Comparison of ENCODE assay signal across 26 cellular contexts in the genomic region with DNA sequence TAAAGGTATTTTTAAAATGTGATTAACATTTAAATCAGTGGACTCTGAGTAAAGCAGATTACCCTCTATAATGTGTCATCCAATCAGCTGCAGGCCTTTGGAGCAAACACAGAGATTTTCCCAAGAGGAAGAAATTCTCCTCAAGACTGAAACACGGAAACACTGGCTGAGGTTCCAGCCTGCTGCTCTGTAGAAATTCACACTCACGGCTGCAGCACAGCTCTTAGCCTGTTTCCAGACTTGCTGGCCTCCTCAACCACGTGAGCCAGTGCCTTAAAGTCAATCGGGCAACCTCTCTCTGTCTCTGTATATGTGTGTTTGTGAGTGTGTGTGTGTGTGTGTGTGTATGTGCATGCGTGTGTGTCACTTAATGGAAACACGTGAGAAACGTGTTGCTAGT. TPM values are rescaled to one million over a fixed set of nuclear protein-coding genes. Genes with fewer than 3 reads are reported as not detected.
DNase-seq lines count a peak whose midpoint lies in the region; ATAC-seq and TF ChIP-seq lines count a peak whose summit lies in the region.
"Had no signal": no experiment of that assay in that cellular context is flagged by ENCODE, and none has a peak within 500 bp of the region (broad histone marks: within the 10 kb centered on the region; RNA-seq: fewer than 3 reads in every experiment).

No MANE protein-coding gene starts in this region.

- dilution Hi-C loops in IMR-90 (cut with HindIII; ENCODE audit: low sequenced_read_pairs, unreplicated experiment) = no loop called here

- H2BK5ac ChIP-seq in IMR-90 (ENCODE audit: low read depth, low read length, poor library complexity, severe bottlenecking) = no peak overlapping the region

- H3K18ac ChIP-seq in IMR-90 (ENCODE audit: low read depth, low read length) = no peak overlapping the region

- H2AK5ac ChIP-seq in IMR-90 (ENCODE audit: low read depth, low read length) = peak overlapping the region; percentile 33; the same call in 1 of the 2 replicates

- intact Hi-C loops in Right ventricle myocardium superior (cut with DNase I) = no loop called here
- intact Hi-C loops in left cardiac atrium (cut with DNase I) = no loop called here
- intact Hi-C loops in IMR-90 (cut with micrococcal nuclease) = no loop called here

- TF ChIP-seq CTCF in IMR-90 (conservative IDR thresholded peaks at IDR 0.05; ENCODE audit: low read depth, low read length) (no peak), epithelial cell of proximal tubule (conservative IDR thresholded peaks at IDR 0.05; ENCODE audit: low read depth, low read length) (no peak)

- H4K91ac ChIP-seq in IMR-90 (ENCODE audit: insufficient read depth, low read depth, low read length) = no peak overlapping the region

- ATAC-seq in Right ventricle myocardium superior (ENCODE audit: poor library complexity) = peak; percentile 38
- no peak for ATAC-seq in left cardiac atrium
- no peak for ATAC-seq in IMR-90 (ENCODE audit: low read depth)
- ATAC-seq: GM12878 had no signal

- 0 out of 2 replicates have a peak, but pooled peaks cover 8% of the 10 kb centered on the region for H3K9me1 ChIP-seq in IMR-90 (ENCODE audit: insufficient read depth, low read length)

- H3K4me3 ChIP-seq in IMR-90 (ENCODE audit: insufficient read depth, low read depth, low read length) (no peak overlapping the region), epithelial cell of proximal tubule (ENCODE audit: low read depth, low read length) (no peak overlapping the region)
- H3K4me3 ChIP-seq: BLaER1, GM12878 had no signal

- WGBS in IMR-90 (ENCODE audit: extremely low coverage in 2 of 2, insufficient read length in 1 of 2), 2 experiments = 70% methylated on average over 2 of the region's 7 CpGs; no CpG with 5 or more reads in 1 of the 2 experiments

- H3K4me1 ChIP-seq in IMR-90 (ENCODE audit: control insufficient read depth, insufficient read depth, low read length) = no peaks in the 10 kb centered on the region
- H3K4me1 ChIP-seq: BE2C, BLaER1 had no signal

- no peak overlapping the region for H2BK20ac ChIP-seq in IMR-90 (ENCODE audit: low read depth, low read length)

- H4K5ac ChIP-seq in IMR-90 (ENCODE audit: low read depth, low read length) = no peak overlapping the region

- no peak overlapping the region for H3K4me2 ChIP-seq in IMR-90 (ENCODE audit: low read depth, low read length)
- H3K4me2 ChIP-seq: BLaER1 had no signal

- H3K79me1 ChIP-seq in IMR-90 (ENCODE audit: low read depth in 1 of 2, low read length in 2 of 2) = peaks cover 17 to 33% of the 10 kb centered on the region in 2 experiments

- no peaks in the 10 kb centered on the region for H3K27me3 ChIP-seq in IMR-90 (ENCODE audit: control insufficient read depth, insufficient read depth, low read length)
- H3K27me3 ChIP-seq: BE2C, BLaER1 had no signal

- no peak overlapping the region for H4K8ac ChIP-seq in IMR-90 (ENCODE audit: low read depth in 2 of 2, low read length in 2 of 2)

- no peak overlapping the region for H3K9ac ChIP-seq in IMR-90 (ENCODE audit: low read depth, low read length)
- H3K9ac ChIP-seq: BLaER1 had no signal

- in situ Hi-C loops in IMR-90 (cut with MboI; ENCODE audit: low sequenced_read_pairs) = no loop called here

- H3K14ac ChIP-seq in IMR-90 (replicated peaks; ENCODE audit: low read depth, low read length) = no peak overlapping the region

- H2AK9ac ChIP-seq in IMR-90 (replicated peaks; ENCODE audit: low read depth, low read length, poor library complexity) = no peak overlapping the region

- H2AFZ ChIP-seq in IMR-90 (replicated peaks; ENCODE audit: low read length, poor library complexity) = peak overlapping the region; percentile 48

- no peak for TF ChIP-seq POLR2A in IMR-90 (IDR thresholded peaks at IDR 0.05; ENCODE audit: low read depth, low read length)

- H3K27ac ChIP-seq in IMR-90 (ENCODE audit: insufficient read depth, low read length) = no peak overlapping the region
- H3K27ac ChIP-seq: BLaER1 had no signal

- H3K4ac ChIP-seq in IMR-90 (ENCODE audit: low read depth, low read length) = no peak overlapping the region

- no peaks in the 10 kb centered on the region for H3K9me3 ChIP-seq in IMR-90 (ENCODE audit: control insufficient read depth, insufficient read depth, low read length)
- H3K9me3 ChIP-seq: BE2C, BLaER1 had no signal

- BruUV-seq in IMR-90 (replicated peaks; lab: Mats Ljungman, UMichigan) = no TSS peak

- TF ChIP-seq RAD21 in IMR-90 (IDR thresholded peaks at IDR 0.05; ENCODE audit: low read length) = no peak

- no peak overlapping the region for H3K56ac ChIP-seq in IMR-90 (ENCODE audit: extremely low read depth, insufficient read depth, low read length)

- H2BK120ac ChIP-seq in IMR-90 (ENCODE audit: low read depth, low read length) = no peak overlapping the region

- CTCF ChIA-PET in IMR-90 (lab: Yijun Ruan, JAX) = no interaction called here

- H2BK15ac ChIP-seq in IMR-90 (ENCODE audit: low read depth, low read length) = no peak overlapping the region

- H4K20me1 ChIP-seq in IMR-90 (ENCODE audit: insufficient read depth, low read length) = no peaks in the 10 kb centered on the region; the same call in 1 of the 2 replicates
- H4K20me1 ChIP-seq: BLaER1 had no signal

- H3K23ac ChIP-seq in IMR-90 (ENCODE audit: low read depth, low read length) = no peak overlapping the region

- POLR2A ChIA-PET in IMR-90 (lab: Charles Lee; ENCODE audit: unreplicated experiment) = no interaction called here

- DNase-seq in Right ventricle myocardium superior = no peak
- no peak for DNase-seq in left cardiac atrium
- no peak for DNase-seq in IMR-90
- peak; percentile 18 for DNase-seq in epithelial cell of proximal tubule (ENCODE audit: low read depth)
- peak; percentile 42 for DNase-seq in renal cortical epithelial cell (ENCODE audit: low read depth)
- DNase-seq in NCI-H146 (lab: John Stamatoyannopoulos, UW) = no peak
- DNase-seq in stimulated activated CD4-positive, alpha-beta T cell treated with anti-CD3 and anti-CD28 coated beads, Interleukin-15, amount 100 ng/mL, for 24 hours = no peak
- DNase-seq: 8988T; ACHN; BE2C; C1 segment of cervical spinal cord; CD4-positive, alpha-beta memory T cell; CD4-positive, CD25-positive, alpha-beta regulatory T cell; CD8-positive, alpha-beta memory T cell; COR-L47; DMS 273 treated with DMSO at 0.1 percent for 48 hours; DMS153; DMS53; DMS79; DND-41; EL; GDM1 had no signal

- H3K36me3 ChIP-seq in IMR-90 (ENCODE audit: control insufficient read depth, insufficient read depth, low read length) = peaks cover 2% of the 10 kb centered on the region; the same call in 1 of the 2 replicates
- H3K36me3 ChIP-seq: BE2C, BLaER1 had no signal

TF ChIP-seq in IMR-90, 13 proteins besides CTCF, POLR2A, EP300 and RAD21:
- TF ChIP-seq CEBPB (IDR thresholded peaks at IDR 0.05; ENCODE audit: low read depth, low read length) (no peak), MAFK (IDR thresholded peaks at IDR 0.05; ENCODE audit: low read depth, low read length) (no peak), MXI1 (IDR thresholded peaks at IDR 0.05; ENCODE audit: borderline replicate concordance, low read depth, low read length) (no peak), BHLHE40 (IDR thresholded peaks at IDR 0.05; ENCODE audit: low read depth, low read length) (no peak), CHD1 (IDR thresholded peaks at IDR 0.05; ENCODE audit: low read depth, low read length) (no peak), NFE2L2 (IDR thresholded peaks at IDR 0.05; ENCODE audit: low read depth, low read length) (no peak)
- TF ChIP-seq, protein P1, sequence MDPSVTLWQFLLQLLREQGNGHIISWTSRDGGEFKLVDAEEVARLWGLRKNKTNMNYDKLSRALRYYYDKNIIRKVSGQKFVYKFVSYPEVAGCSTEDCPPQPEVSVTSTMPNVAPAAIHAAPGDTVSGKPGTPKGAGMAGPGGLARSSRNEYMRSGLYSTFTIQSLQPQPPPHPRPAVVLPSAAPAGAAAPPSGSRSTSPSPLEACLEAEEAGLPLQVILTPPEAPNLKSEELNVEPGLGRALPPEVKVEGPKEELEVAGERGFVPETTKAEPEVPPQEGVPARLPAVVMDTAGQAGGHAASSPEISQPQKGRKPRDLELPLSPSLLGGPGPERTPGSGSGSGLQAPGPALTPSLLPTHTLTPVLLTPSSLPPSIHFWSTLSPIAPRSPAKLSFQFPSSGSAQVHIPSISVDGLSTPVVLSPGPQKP (IDR thresholded peaks at IDR 0.05; ENCODE audit: borderline replicate concordance, low read depth, low read length) = no peak

RNA-seq across cellular contexts. Expression of gene PDE10A, which starts 41.1 kb away (rescaled TPM):
- total RNA-seq in Right ventricle myocardium superior = 11.6 TPM
- 1 to 10 TPM; 7.1 to 9.4 TPM for total RNA-seq in left cardiac atrium
- total RNA-seq in IMR-90 (2012; rRNA removed) = 12.4 and 15.8 TPM in 2 replicates
- 3.4 and 3.9 TPM in 2 replicates for polyA plus RNA-seq in IMR-90 (2012; rRNA removed)
- polyA plus RNA-seq in IMR-90 (2012; cell fraction: cytosol; rRNA removed) = 2.7 and 3.3 TPM in 2 replicates
- 6.8 and 27.2 TPM in 2 replicates for polyA plus RNA-seq in IMR-90 (2012; cell fraction: nucleus; rRNA removed; ENCODE audit: low replicate concordance)
- total RNA-seq in epithelial cell of proximal tubule = 6.9 TPM in 2 replicates
- 27.3 and 52.1 TPM in 2 replicates for total RNA-seq in renal cortical epithelial cell
- total RNA-seq: CD4-positive, alpha-beta memory T cell; CD4-positive, CD25-positive, alpha-beta regulatory T cell; CD8-positive, alpha-beta memory T cell; G401 had no signal
- polyA plus RNA-seq: CD14-positive monocyte; CD4-positive, alpha-beta memory T cell; CD4-positive, CD25-positive, alpha-beta regulatory T cell; CD8-positive, alpha-beta memory T cell had no signal

Comparison
In these comparisons a context has a peak if more than half of its experiments do, and no peak if none do; other contexts are left out.
1. DNase-seq: peak in epithelial cell of proximal tubule (single experiment) and renal cortical epithelial cell (single experiment); none in Right ventricle myocardium superior (single experiment), left cardiac atrium (single experiment), IMR-90 (single experiment), NCI-H146 (single experiment) and stimulated activated CD4-positive, alpha-beta T cell treated with anti-CD3 and anti-CD28 coated beads, Interleukin-15, amount 100 ng/mL, for 24 hours (single experiment).